Comparison of ENCODE assay signal across 8 cellular contexts in genomic region chr5:146052780-146053179, GRCh38. TPM values are rescaled to one million over a fixed set of nuclear protein-coding genes. Genes with fewer than 3 reads are reported as not detected.
A peak's percentile ranks its signal among the peaks of the same experiment; 100 is the strongest.
DNase-seq lines count a peak whose midpoint lies in the region; ATAC-seq and TF ChIP-seq lines count a peak whose summit lies in the region.

No MANE protein-coding gene starts in this region.

- intact Hi-C loops in left cardiac atrium (cut with DNase I) = loop anchor here in 1 of 2 donors (5.0 to 10.0 kb wide), 2 partner anchors 218 to 350 kb away; partner anchors contain the start of gene PRELID2
- intact Hi-C loops in mucosa of descending colon (cut with DNase I, micrococcal nuclease) = no loop called here

- H3K36me3 ChIP-seq in right atrium auricular region = no peaks in the 10 kb centered on the region
- no peaks in the 10 kb centered on the region for H3K36me3 ChIP-seq in mucosa of descending colon (ENCODE audit: low read depth)

- no peaks in the 10 kb centered on the region for H3K27me3 ChIP-seq in right atrium auricular region

- ATAC-seq in left cardiac atrium = no peak
- no peak for ATAC-seq in mucosa of descending colon
- ATAC-seq in HG02763 (IDR thresholded peaks at IDR 0.05; ENCODE audit: unreplicated experiment) = no peak

- H3K27ac ChIP-seq in right atrium auricular region = no peak overlapping the region

- TF ChIP-seq CTCF in right atrium auricular region (IDR thresholded peaks at IDR 0.05) (peak in 1 of 2 donors; percentile 30), LNCAP (IDR thresholded peaks at IDR 0.05) (peak; percentile 23; the same call in 1 of the 2 replicates), choroid plexus epithelial cell (conservative IDR thresholded peaks at IDR 0.05; ENCODE audit: low read depth, low read length) (peak; percentile 65), mucosa of descending colon (IDR thresholded peaks at IDR 0.05) (no peak)

- H3K4me3 ChIP-seq in right atrium auricular region (no peak overlapping the region), choroid plexus epithelial cell (ENCODE audit: low read depth, low read length) (no peak overlapping the region), mucosa of descending colon (no peak overlapping the region)

- DNase-seq in right atrium auricular region (ENCODE audit: low spot score) (peak; percentile 44), left cardiac atrium (no peak), choroid plexus epithelial cell (ENCODE audit: low read depth) (peak; percentile 26), mucosa of descending colon (no peak), NCI-H226 (no peak)
- no peak for DNase-seq in effector CD8-positive, alpha-beta T cell (lab: John Stamatoyannopoulos, UW)

- H3K4me1 ChIP-seq in right atrium auricular region (peaks cover 0 to 5% of the 10 kb centered on the region in 2 donors), mucosa of descending colon (ENCODE audit: low read depth) (peaks cover 12% of the 10 kb centered on the region)

- H3K9me3 ChIP-seq in right atrium auricular region (no peaks in the 10 kb centered on the region), mucosa of descending colon (no peaks in the 10 kb centered on the region)

RNA-seq across cellular contexts. Expression of gene PLAC8L1, which starts 52.6 kb away (rescaled TPM):
- total RNA-seq in right atrium auricular region (not detected), left cardiac atrium (under 1 TPM in 1 of 2 donors, not detected in 1; 0.62 TPM), mucosa of descending colon (under 1 TPM in 1 of 3 donors, not detected in 2; 0.70 TPM)

Comparison
In these comparisons a context has a peak if more than half of its experiments do, and no peak if none do; other contexts are left out.
1. DNase-seq: peak in right atrium auricular region (single experiment) and choroid plexus epithelial cell (single experiment); none in left cardiac atrium (single experiment), effector CD8-positive, alpha-beta T cell (single experiment), mucosa of descending colon (0 of 3) and NCI-H226 (single experiment).